ENCODE assay signal across 8 cellular contexts in the genomic region with DNA sequence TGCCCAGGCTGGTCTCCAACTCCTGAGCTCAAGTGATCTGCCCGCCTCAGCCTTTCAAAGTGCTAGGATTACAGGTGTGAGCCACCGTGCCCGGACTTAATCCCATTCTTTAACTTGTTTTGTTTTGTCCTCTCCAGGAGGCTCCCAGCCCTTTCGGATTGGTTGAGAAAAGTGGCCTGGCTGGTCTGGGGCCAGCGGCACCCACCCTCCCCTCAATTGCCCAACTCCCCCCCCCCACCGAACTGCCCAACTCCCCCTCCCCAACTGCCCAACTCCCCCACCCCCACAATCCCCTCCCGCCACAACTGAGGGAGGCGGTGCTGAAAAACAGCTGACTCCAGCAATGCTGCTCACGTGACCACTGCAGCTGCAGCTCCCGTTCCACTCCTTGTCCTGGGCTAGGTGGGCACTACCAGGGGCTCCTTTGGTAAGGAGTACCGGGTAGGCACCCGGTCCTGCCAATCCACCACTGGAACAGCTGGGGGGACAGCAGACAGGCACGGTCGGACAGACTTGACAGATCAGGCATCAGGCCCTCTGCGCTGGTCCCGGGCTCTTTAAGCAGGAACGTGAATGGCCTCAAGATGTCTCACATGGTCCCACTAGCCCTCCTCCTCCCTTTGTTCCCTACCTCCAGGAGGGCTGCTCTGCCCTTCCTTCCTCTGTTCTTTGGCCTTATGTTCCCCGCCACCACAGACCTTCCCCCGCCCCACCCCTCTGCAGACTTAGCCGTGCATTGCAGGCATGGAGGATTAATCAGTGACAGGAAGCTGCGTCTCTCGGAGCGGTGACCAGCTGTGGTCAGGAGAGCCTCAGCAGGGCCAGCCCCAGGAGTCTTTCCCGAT. TPM values are rescaled to one million over a fixed set of nuclear protein-coding genes. Genes with fewer than 3 reads are reported as not detected.
DNase-seq lines count a peak whose midpoint lies in the region; ATAC-seq and TF ChIP-seq lines count a peak whose summit lies in the region.

A gene (plus strand): TSS at position 720 of the 845 bp plus-strand sequence. CDS start 158 bp downstream, outside the sequence.

- H3K4me3 ChIP-seq in HEK293 (ENCODE audit: low read depth, low read length), result peak within 1 kb of the TSS; percentile 21
- peak within 1 kb of the TSS; percentile 67 for H3K4me3 ChIP-seq in fibroblast of villous mesenchyme (ENCODE audit: low read depth, low read length)
- peak within 1 kb of the TSS; percentile 45 to 63 for H3K4me3 ChIP-seq in testis

- no peak for TF ChIP-seq POLR2A in testis (IDR thresholded peaks at IDR 0.05)

- H3K9me3 Mint-ChIP-seq in Calu3 (ENCODE audit: low read depth, unreplicated experiment) (no peaks in the 10 kb centered on the region), naive B cell (no peaks in the 10 kb centered on the region)
- no peaks in the 10 kb centered on the region for H3K9me3 Mint-ChIP-seq in activated T-helper 17 cell treated with anti-CD3 and anti-CD28 coated beads, Interleukin-2, amount 50 U/mL, for 72 hours

- intact Hi-C loops in Calu3 (cut with micrococcal nuclease; ENCODE audit: unreplicated experiment) (no loop called here), testis (cut with DNase I; ENCODE audit: low total_unique reads) (no loop called here)

- H3K36me3 Mint-ChIP-seq in Calu3 (ENCODE audit: insufficient read depth, unreplicated experiment) (peaks cover 15% of the 10 kb centered on the region), naive B cell (no peaks in the 10 kb centered on the region)
- no peaks in the 10 kb centered on the region for H3K36me3 Mint-ChIP-seq in activated T-helper 17 cell treated with anti-CD3 and anti-CD28 coated beads, Interleukin-2, amount 50 U/mL, for 72 hours (ENCODE audit: low read depth)

- WGBS in testis, 2 donors, result 26 to 53% methylated on average over 20 to 23 of the region's 24 CpGs

- H3K27ac Mint-ChIP-seq in Calu3 (ENCODE audit: unreplicated experiment), result peak within 1 kb of the TSS; percentile 82
- H3K27ac Mint-ChIP-seq in activated T-helper 17 cell treated with anti-CD3 and anti-CD28 coated beads, Interleukin-2, amount 50 U/mL, for 72 hours, result peak within 1 kb of the TSS; percentile 87
- peak within 1 kb of the TSS in 3 of 6 donors; percentile 56 to 63 (median 61) for H3K27ac Mint-ChIP-seq in naive B cell

- H3K4me1 ChIP-seq in HEK293 (ENCODE audit: control insufficient read depth, insufficient read depth, low read length) (no peaks in the 10 kb centered on the region), testis (no peaks in the 10 kb centered on the region)

- H3K27me3 ChIP-seq in testis, result no peaks in the 10 kb centered on the region

- peak; percentile 82 for ATAC-seq in activated T-helper 17 cell treated with anti-CD3 and anti-CD28 coated beads, Interleukin-2, amount 50 U/mL, for 72 hours (replicated peaks)
- peak; percentile 44 to 54 for ATAC-seq in naive B cell (ENCODE audit: low read depth in 2 of 2)
- no peak for ATAC-seq in GM19452 (IDR thresholded peaks at IDR 0.05; ENCODE audit: unreplicated experiment)

- H3K27me3 Mint-ChIP-seq in Calu3 (ENCODE audit: unreplicated experiment) (no peaks in the 10 kb centered on the region), naive B cell (peaks cover 11 to 16% (median 13%) of the 10 kb centered on the region in 3 donors)
- H3K27me3 Mint-ChIP-seq in activated T-helper 17 cell treated with anti-CD3 and anti-CD28 coated beads, Interleukin-2, amount 50 U/mL, for 72 hours, result no peaks in the 10 kb centered on the region

- no peaks in the 10 kb centered on the region for H3K9me3 ChIP-seq in HEK293 (ENCODE audit: control insufficient read depth, insufficient read depth, low read depth, low read length)
- no peaks in the 10 kb centered on the region for H3K9me3 ChIP-seq in testis

- BruUV-seq in Calu3 (replicated peaks; lab: Mats Ljungman, UMichigan), result no TSS peak

- H3K27ac ChIP-seq in HEK293 (ENCODE audit: extremely low read depth, low read depth, low read length), result no peak within 1 kb of the TSS; the same call in 1 of the 2 replicates
- peak within 1 kb of the TSS; percentile 56 to 70 for H3K27ac ChIP-seq in testis

- CTCF ChIA-PET in Calu3 (lab: Charles Lee) (interaction anchor here (0.6 to 2.3 kb wide), 24 partner anchors 8 to 1072 kb away, joined by 3 to 12 read pairs (median 3); a partner anchor contains a TSS), HEK293 (lab: Yijun Ruan, JAX) (interaction anchor here (0.6 to 2.2 kb wide), 13 partner anchors 9 to 725 kb away, joined by 3 to 10 read pairs (median 4); a partner anchor contains a TSS)

- peak; percentile 68 for DNase-seq in Calu3
- DNase-seq in NCI-H524 treated with DMSO at 0.1 percent for 48 hours (lab: John Stamatoyannopoulos, UW), result peak; percentile 27
- peak; percentile 86 for DNase-seq in fibroblast of villous mesenchyme (ENCODE audit: low read depth)
- peak; percentile 8 for DNase-seq in naive B cell
- DNase-seq in testis, result peak; percentile 87

- POLR2A ChIA-PET in HEK293 (lab: Yijun Ruan, JAX), result interaction anchor here (0.6 to 1.1 kb wide), 3 partner anchors 13 to 330 kb away, joined by 3 to 6 read pairs (median 6); no protein-coding TSS in a partner anchor

- H3K4me1 Mint-ChIP-seq in Calu3 (ENCODE audit: low read depth, unreplicated experiment) (peaks cover 38% of the 10 kb centered on the region), naive B cell (peaks cover 21 to 30% (median 26%) of the 10 kb centered on the region in 3 donors)
- H3K4me1 Mint-ChIP-seq in activated T-helper 17 cell treated with anti-CD3 and anti-CD28 coated beads, Interleukin-2, amount 50 U/mL, for 72 hours, result peaks cover 21% of the 10 kb centered on the region

- no peak for TF ChIP-seq CTCF in Calu3 (IDR thresholded peaks at IDR 0.05; ENCODE audit: unreplicated experiment)
- TF ChIP-seq CTCF in HEK293 (tag by site-specific recombination; IDR thresholded peaks at IDR 0.05), result no peak
- no peak for TF ChIP-seq CTCF in fibroblast of villous mesenchyme (IDR thresholded peaks at IDR 0.05; ENCODE audit: insufficient read depth, low read depth, low read length)
- no peak for TF ChIP-seq CTCF in testis (IDR thresholded peaks at IDR 0.05)

- H3K4me3 Mint-ChIP-seq in Calu3 (ENCODE audit: low read depth, unreplicated experiment), result peak within 1 kb of the TSS; percentile 79
- H3K4me3 Mint-ChIP-seq in activated T-helper 17 cell treated with anti-CD3 and anti-CD28 coated beads, Interleukin-2, amount 50 U/mL, for 72 hours, result peak within 1 kb of the TSS; percentile 81
- peak within 1 kb of the TSS; percentile 37 to 93 (median 85) for H3K4me3 Mint-ChIP-seq in naive B cell

- H3K36me3 ChIP-seq in HEK293 (ENCODE audit: control insufficient read depth in 2 of 2, insufficient read depth in 1 of 2, low read length in 2 of 2) (no peaks in the 10 kb centered on the region), testis (ENCODE audit: low read depth, missing control alignments) (no peaks in the 10 kb centered on the region)

TF ChIP-seq in HEK293, 187 proteins besides CTCF, POLR2A, EP300 and RAD21:
- TF ChIP-seq ZBTB17 (tag by site-specific recombination; IDR thresholded peaks at IDR 0.05) (peak; percentile 23; the same call in 1 of the 2 replicates), ZNF335 (tag by site-specific recombination; conservative IDR thresholded peaks at IDR 0.05) (peak; percentile 72), SP2 (tag by site-specific recombination; IDR thresholded peaks at IDR 0.05) (peak; percentile 21; the same call in 1 of the 2 replicates), ZBTB20 (tag by site-specific recombination; IDR thresholded peaks at IDR 0.05) (peak; percentile 48), TRIM28 (IDR thresholded peaks at IDR 0.05; ENCODE audit: borderline replicate concordance, low read length) (peak; percentile 81; the same call in 1 of the 2 replicates)
- TF ChIP-seq, protein P1, sequence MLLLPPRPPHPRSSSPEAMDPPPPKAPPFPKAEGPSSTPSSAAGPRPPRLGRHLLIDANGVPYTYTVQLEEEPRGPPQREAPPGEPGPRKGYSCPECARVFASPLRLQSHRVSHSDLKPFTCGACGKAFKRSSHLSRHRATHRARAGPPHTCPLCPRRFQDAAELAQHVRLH (tag by site-specific recombination; IDR thresholded peaks at IDR 0.05), result no peak

RNA-seq across cellular contexts. Expression of the gene that starts here (rescaled TPM):
- total RNA-seq in Calu3 (2022) (11.0 and 25.9 TPM in 2 replicates), fibroblast of villous mesenchyme (3.9 and 7.4 TPM in 2 replicates), testis (10 to 100 TPM; 40.6 to 40.7 TPM)
- total RNA-seq in activated T-helper 17 cell treated with anti-CD3 and anti-CD28 coated beads, Interleukin-2, amount 50 U/mL, for 72 hours, result 1 to 10 TPM in 1 of 2 donors, under 1 TPM in 1; 0.58 to 1.6 TPM
- polyA plus RNA-seq in naive B cell (ENCODE audit: low read depth in 6 of 6) (under 1 TPM in 1 of 6 donors, not detected in 5; 0.80 TPM), testis (ENCODE audit: insufficient read depth, low read depth, low replicate concordance) (30.5 TPM)

Comparison
In these comparisons a context has a peak if more than half of its experiments do, and no peak if none do; other contexts are left out.
1. RNA of the gene that starts here (polyA plus RNA-seq): 30.5 TPM in testis (single experiment); 0.80 TPM in naive B cell; every median in the first group is over 10 times any median in the second.
2. Peak in DNase-seq and ATAC-seq in naive B cell; RNA of the gene not detected or under 1 TPM.
3. DNase-seq: peak in every context shown above with its lines; median percentile 87 in testis; 86 in fibroblast of villous mesenchyme; 68 in Calu3; 27 in NCI-H524 treated with DMSO at 0.1 percent for 48 hours; 8 in naive B cell.
4. Peak in every context shown above with its lines, with median percentiles within 50 percentile points of each other: H3K4me3 Mint-ChIP-seq and H3K4me3 ChIP-seq.